ENCODE assay signal across 11 cellular contexts in the genomic region with DNA sequence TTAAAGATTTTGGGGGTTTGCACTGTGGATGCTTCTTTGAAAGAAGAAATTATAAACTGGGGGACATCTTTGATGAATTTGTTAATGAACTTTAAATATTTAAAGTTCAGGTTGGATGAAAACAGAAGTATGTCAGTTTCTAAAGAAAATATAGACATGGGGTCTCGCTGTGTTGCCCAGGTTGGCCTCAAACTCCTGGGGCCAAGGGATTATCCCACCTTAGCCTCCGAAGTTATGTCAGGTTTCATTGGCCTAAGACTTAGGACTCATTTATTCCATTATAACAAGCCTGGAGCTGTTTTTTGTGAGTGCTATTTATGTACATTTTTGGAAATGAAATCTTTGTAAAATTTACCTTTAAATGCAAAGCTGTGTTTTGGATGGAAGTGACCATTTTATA. TPM values are rescaled to one million over a fixed set of nuclear protein-coding genes. Genes with fewer than 3 reads are reported as not detected.
DNase-seq lines count a peak whose midpoint lies in the region; ATAC-seq, FAIRE-seq and TF ChIP-seq lines count a peak whose summit lies in the region.
"Had no signal": no experiment of that assay in that cellular context is flagged by ENCODE, and none has a peak within 500 bp of the region (broad histone marks: within the 10 kb centered on the region; RNA-seq: fewer than 3 reads in every experiment).

No MANE protein-coding gene starts in this region.

- H3K9ac ChIP-seq in GM12878 (ENCODE audit: control insufficient read depth, insufficient read depth, low read length) (no peak overlapping the region; the same call in 1 of the 2 replicates), neural progenitor cell (no peak overlapping the region)

- no peaks in the 10 kb centered on the region for H3K9me3 Mint-ChIP-seq in T-helper 2 cell treated with Interferon-gamma antibody and Interleukin-4, amounts not matched to agents 5 μg/mL and 100 μg/mL, for 36 hours
- no peaks in the 10 kb centered on the region for H3K9me3 Mint-ChIP-seq in natural killer cell treated with Interleukin-12 subunit alpha and Interleukin-12 subunit beta and Interleukin-15 and Interleukin-18, amount 100 ng/mL, for 72 hours
- no peaks in the 10 kb centered on the region for H3K9me3 Mint-ChIP-seq in neural progenitor cell

- intact Hi-C loops in GM12878 (cut with micrococcal nuclease; ENCODE audit: unreplicated experiment) (loop anchor here (10.0 kb wide), 1 partner anchor 233 kb away; a partner anchor contains a TSS), gastrocnemius medialis (cut with DNase I; ENCODE audit: low total_unique reads) (loop anchor here (10.0 kb wide), 1 partner anchor 363 kb away; a partner anchor contains a TSS)

- in situ Hi-C loops in GM12878 (cut with MboI) = no loop called here
- in situ Hi-C loops in gastrocnemius medialis (cut with MboI; ENCODE audit: low sequenced_read_pairs in 4 of 4) = no loop called here

- peaks cover 12% of the 10 kb centered on the region for H3F3A ChIP-seq in neural progenitor cell (ENCODE audit: low read depth)

- H3K4me3 ChIP-seq in GM12878 (peak overlapping the region; percentile 85), neural progenitor cell (no peak overlapping the region), gastrocnemius medialis (no peak overlapping the region)

- H3K27me3 Mint-ChIP-seq in T-helper 2 cell treated with Interferon-gamma antibody and Interleukin-4, amounts not matched to agents 5 μg/mL and 100 μg/mL, for 36 hours (ENCODE audit: low read depth) = no peaks in the 10 kb centered on the region
- no peaks in the 10 kb centered on the region for H3K27me3 Mint-ChIP-seq in natural killer cell treated with Interleukin-12 subunit alpha and Interleukin-12 subunit beta and Interleukin-15 and Interleukin-18, amount 100 ng/mL, for 72 hours
- peaks cover 2% of the 10 kb centered on the region for H3K27me3 Mint-ChIP-seq in neural progenitor cell (ENCODE audit: insufficient read depth, low read depth)

- H3K36me3 Mint-ChIP-seq in T-helper 2 cell treated with Interferon-gamma antibody and Interleukin-4, amounts not matched to agents 5 μg/mL and 100 μg/mL, for 36 hours (ENCODE audit: low read depth) = no peaks in the 10 kb centered on the region
- H3K36me3 Mint-ChIP-seq in natural killer cell treated with Interleukin-12 subunit alpha and Interleukin-12 subunit beta and Interleukin-15 and Interleukin-18, amount 100 ng/mL, for 72 hours = peaks cover 7% of the 10 kb centered on the region
- peaks cover 2% of the 10 kb centered on the region for H3K36me3 Mint-ChIP-seq in neural progenitor cell

- TF ChIP-seq CTCF in GM12878 (IDR thresholded peaks at IDR 0.05 in 2 of 3, conservative IDR thresholded peaks at IDR 0.05 in 1 of 3; ENCODE audit: control insufficient read depth in 2 of 3, extremely low read depth in 1 of 3, insufficient read depth in 1 of 3, low read depth in 3 of 3, low read length in 3 of 3) (no peak), neural progenitor cell (IDR thresholded peaks at IDR 0.05) (no peak), gastrocnemius medialis (IDR thresholded peaks at IDR 0.05 in 4 of 5, conservative IDR thresholded peaks at IDR 0.05 in 1 of 5) (no peak)

- H3K9me3 ChIP-seq in GM12878 (replicated peaks; ENCODE audit: control insufficient read depth, insufficient read depth, low read length) (no peaks in the 10 kb centered on the region), neural progenitor cell (ENCODE audit: low read depth) (no peaks in the 10 kb centered on the region), gastrocnemius medialis (no peaks in the 10 kb centered on the region)

- FAIRE-seq in GM19239 (lab: Jason Lieb, UNC) (peak; percentile 23), GM12878 (lab: Jason Lieb, UNC) (no peak)

- no peaks in the 10 kb centered on the region for H3K4me1 ChIP-seq in GM12878 (ENCODE audit: control insufficient read depth, insufficient read depth, low read length)
- peaks cover 12% of the 10 kb centered on the region for H3K4me1 ChIP-seq in neural progenitor cell
- peaks cover 31 to 37% of the 10 kb centered on the region in 2 donors for H3K4me1 ChIP-seq in gastrocnemius medialis

- H3K27me3 ChIP-seq in GM12878 (replicated peaks in 1 of 2; ENCODE audit: control insufficient read depth in 2 of 2, insufficient read depth in 2 of 2, low read length in 1 of 2) (no peaks in the 10 kb centered on the region), neural progenitor cell (peaks cover 16% of the 10 kb centered on the region), gastrocnemius medialis (no peaks in the 10 kb centered on the region)

- no peak for DNase-seq in T-helper 2 cell treated with Interferon-gamma antibody and Interleukin-4, amounts not matched to agents 5 μg/mL and 100 μg/mL, for 36 hours (ENCODE audit: low spot score)
- DNase-seq in T-helper 2 cell (no peak), GM19239 (ENCODE audit: insufficient read length, low spot score) (no peak), GM12878 (ENCODE audit: low read depth, low spot score) (no peak), neural progenitor cell (ENCODE audit: low spot score) (no peak), gastrocnemius medialis (no peak)
- no peak for DNase-seq in natural killer cell treated with Interleukin-12 subunit alpha and Interleukin-12 subunit beta and Interleukin-15 and Interleukin-18, amount 100 ng/mL, for 72 hours (ENCODE audit: low spot score)
- DNase-seq: activated CD4-positive, alpha-beta T cell treated with anti-CD3 and anti-CD28 coated beads, Interleukin-2, amount 50 U/mL, for 48 hours; DMS153; NCI-H187 treated with DMSO at 0.1 percent for 48 hours had no signal

- H3K4me3 Mint-ChIP-seq in T-helper 2 cell treated with Interferon-gamma antibody and Interleukin-4, amounts not matched to agents 5 μg/mL and 100 μg/mL, for 36 hours = peak overlapping the region; percentile 47
- H3K4me3 Mint-ChIP-seq in natural killer cell treated with Interleukin-12 subunit alpha and Interleukin-12 subunit beta and Interleukin-15 and Interleukin-18, amount 100 ng/mL, for 72 hours = peak overlapping the region; percentile 34
- H3K4me3 Mint-ChIP-seq in neural progenitor cell = no peak overlapping the region

- no peak overlapping the region for H2AFZ ChIP-seq in GM12878 (ENCODE audit: control insufficient read depth, low read depth, low read length)
- no peak overlapping the region for H2AFZ ChIP-seq in neural progenitor cell (replicated peaks)

- RAD21 ChIA-PET in GM12878 (lab: Charles Lee; ENCODE audit: unreplicated experiment) = interaction anchor here (0.7 to 8.0 kb wide), 17 partner anchors 11 to 361 kb away, joined by 3 to 233 read pairs (median 8); a partner anchor contains a TSS

- no peak for TF ChIP-seq RAD21 in GM12878 (IDR thresholded peaks at IDR 0.05; ENCODE audit: insufficient read depth, low read depth, low read length)

- CTCF ChIA-PET in GM12878 (lab: Yijun Ruan, JAX) = interaction anchor here (1.5 to 8.5 kb wide), 6 partner anchors 11 to 70 kb away, joined by 4 to 143 read pairs (median 18); no protein-coding TSS in a partner anchor

- POLR2A ChIA-PET in GM12878 (lab: Charles Lee) = interaction anchor here (1.0 to 8.1 kb wide), 7 partner anchors 11 to 118 kb away, joined by 3 to 111 read pairs (median 4); no protein-coding TSS in a partner anchor

- TF ChIP-seq POLR2A in GM12878 (IDR thresholded peaks at IDR 0.05; ENCODE audit: low read depth, low read length) = no peak
- TF ChIP-seq POLR2A in gastrocnemius medialis (IDR thresholded peaks at IDR 0.05) = no peak

- no peak for ATAC-seq in GM12878
- ATAC-seq in natural killer cell treated with Interleukin-12 subunit alpha and Interleukin-12 subunit beta and Interleukin-15 and Interleukin-18, amount 100 ng/mL, for 72 hours = no peak
- no peak for ATAC-seq in gastrocnemius medialis
- ATAC-seq in HG02852 (IDR thresholded peaks at IDR 0.05; ENCODE audit: unreplicated experiment) = no peak

- H4K20me1 ChIP-seq in GM12878 (ENCODE audit: control insufficient read depth, insufficient read depth) = no peaks in the 10 kb centered on the region
- peaks cover 44% of the 10 kb centered on the region for H4K20me1 ChIP-seq in neural progenitor cell (ENCODE audit: low read depth)

- peaks cover 27% of the 10 kb centered on the region for H3K4me1 Mint-ChIP-seq in T-helper 2 cell treated with Interferon-gamma antibody and Interleukin-4, amounts not matched to agents 5 μg/mL and 100 μg/mL, for 36 hours (ENCODE audit: low read depth)
- H3K4me1 Mint-ChIP-seq in natural killer cell treated with Interleukin-12 subunit alpha and Interleukin-12 subunit beta and Interleukin-15 and Interleukin-18, amount 100 ng/mL, for 72 hours (ENCODE audit: low read depth in 2 of 2) = peaks cover 21 to 36% of the 10 kb centered on the region in 2 donors
- peaks cover 35% of the 10 kb centered on the region for H3K4me1 Mint-ChIP-seq in neural progenitor cell

- peak overlapping the region; percentile 80 for H3K4me2 ChIP-seq in GM12878 (ENCODE audit: control insufficient read depth, insufficient read depth)
- no peak overlapping the region for H3K4me2 ChIP-seq in neural progenitor cell

- 92% methylated on average over 2 of the region's 2 CpGs for WGBS in GM12878 (ENCODE audit: insufficient coverage, insufficient replicate concordance, low lambda C conversion rate, missing lambda C conversion rate)

- H3K36me3 ChIP-seq in GM12878 (ENCODE audit: control insufficient read depth in 2 of 2, insufficient read depth in 2 of 2, low read length in 1 of 2) (no peaks in the 10 kb centered on the region; a peak in 1 of 4 replicates), neural progenitor cell (no peaks in the 10 kb centered on the region), gastrocnemius medialis (no peaks in the 10 kb centered on the region)

- H3K79me2 ChIP-seq in GM12878 (ENCODE audit: control insufficient read depth, insufficient read depth, low read length) = peaks cover 62% of the 10 kb centered on the region
- peaks cover 72% of the 10 kb centered on the region for H3K79me2 ChIP-seq in neural progenitor cell (ENCODE audit: low read depth)

- no TSS peak for BruUV-seq in GM12878 (replicated peaks; lab: Mats Ljungman, UMichigan)

- no peak overlapping the region for H3K27ac ChIP-seq in GM12878 (ENCODE audit: control insufficient read depth, insufficient read depth)
- H3K27ac ChIP-seq in neural progenitor cell = no peak overlapping the region
- H3K27ac ChIP-seq in gastrocnemius medialis = no peak overlapping the region

- no peak for TF ChIP-seq EP300 in GM12878 (IDR thresholded peaks at IDR 0.05; ENCODE audit: borderline replicate concordance in 1 of 2, control insufficient read depth in 1 of 2, low read depth in 2 of 2, low read length in 2 of 2)

- H3K27ac Mint-ChIP-seq in T-helper 2 cell treated with Interferon-gamma antibody and Interleukin-4, amounts not matched to agents 5 μg/mL and 100 μg/mL, for 36 hours = no peak overlapping the region
- H3K27ac Mint-ChIP-seq in natural killer cell treated with Interleukin-12 subunit alpha and Interleukin-12 subunit beta and Interleukin-15 and Interleukin-18, amount 100 ng/mL, for 72 hours = peak overlapping the region; percentile 72 to 76
- no peak overlapping the region for H3K27ac Mint-ChIP-seq in neural progenitor cell

- SMC1A ChIA-PET in GM12878 (lab: Charles Lee; ENCODE audit: uncharacterized antibody, unreplicated experiment) = interaction anchor here (0.9 to 8.2 kb wide), 22 partner anchors 12 to 241 kb away, joined by 3 to 253 read pairs (median 8); no protein-coding TSS in a partner anchor

RNA-seq across cellular contexts. Expression of a gene that starts 2.5 kb away (rescaled TPM):
- 61.0 and 61.9 TPM in 2 replicates for total RNA-seq in GM12878 (2013; cell fraction: nucleolus; rRNA removed)
- 24.5 and 28.9 TPM in 2 replicates for total RNA-seq in GM12878 (2014; rRNA removed)
- total RNA-seq in GM12878 (2014; rRNA removed; fragmentation: Illumina TruSeq; extraction: Trizol) = 32.6 and 34.7 TPM in 2 replicates
- total RNA-seq in GM12878 (2021) = 30.5 and 33.2 TPM in 2 replicates
- 14.6 TPM for polyA plus RNA-seq in GM12878 (2011; ENCODE audit: low read depth)
- polyA plus RNA-seq in GM12878 (2011; rRNA removed) = 39.6 and 61.5 TPM in 2 replicates
- polyA plus RNA-seq in GM12878 (2011; cell fraction: cytosol; rRNA removed) = 16.9 TPM in 2 replicates
- 67.0 and 70.5 TPM in 2 replicates for polyA plus RNA-seq in GM12878 (2011; cell fraction: nucleus; rRNA removed)
- 18.3 and 20.1 TPM in 2 replicates for polyA plus RNA-seq in GM12878 (2012)
- polyA plus RNA-seq in GM12878 (2014; fragmentation: Illumina TruSeq; extraction: Trizol) = 28.1 and 37.0 TPM in 2 replicates
- 1 to 10 TPM; 4.5 to 4.9 TPM for polyA plus RNA-seq in GM12878 (2014; fragmentation: Nextera tagmentation; extraction: Ambion mirVana)
- 18.5 and 21.5 TPM in 2 replicates for polyA plus RNA-seq in GM12878 (2014; rRNA removed)
- 10 to 100 TPM; 10.3 to 11.1 TPM for polyA plus RNA-seq in GM12878 (2016; fragmentation: Nextera tagmentation; extraction: Ambion mirVana)
- polyA minus RNA-seq in GM12878 (2011; rRNA and poly(A)+ RNA removed) = 41.6 and 46.1 TPM in 2 replicates
- polyA minus RNA-seq in GM12878 (2011; cell fraction: cytosol; rRNA and poly(A)+ RNA removed) = 20.8 and 27.7 TPM in 2 replicates
- polyA minus RNA-seq in GM12878 (2011; cell fraction: nucleus; rRNA and poly(A)+ RNA removed) = 23.0 and 28.8 TPM in 2 replicates
- total RNA-seq in natural killer cell treated with Interleukin-12 subunit alpha and Interleukin-12 subunit beta and Interleukin-15 and Interleukin-18, amount 100 ng/mL, for 72 hours = 10 to 100 TPM; 45.7 to 59.7 TPM
- 47.6 and 71.5 TPM in 2 replicates for total RNA-seq in neural progenitor cell (ENCODE audit: low replicate concordance)
- 10 to 100 TPM in 2 of 4 donors, 1 to 10 TPM in 2; 4.9 to 11.0 (median 9.2) TPM for total RNA-seq in gastrocnemius medialis

Comparison
In these comparisons a context has a peak if more than half of its experiments do, and no peak if none do; other contexts are left out.
1. H3K27ac Mint-ChIP-seq: peak in natural killer cell treated with Interleukin-12 subunit alpha and Interleukin-12 subunit beta and Interleukin-15 and Interleukin-18, amount 100 ng/mL, for 72 hours (2 of 2); none in T-helper 2 cell treated with Interferon-gamma antibody and Interleukin-4, amounts not matched to agents 5 μg/mL and 100 μg/mL, for 36 hours (single experiment) and neural progenitor cell (single experiment).